8 cellular contexts compared by ENCODE assay signal in the genomic region with DNA sequence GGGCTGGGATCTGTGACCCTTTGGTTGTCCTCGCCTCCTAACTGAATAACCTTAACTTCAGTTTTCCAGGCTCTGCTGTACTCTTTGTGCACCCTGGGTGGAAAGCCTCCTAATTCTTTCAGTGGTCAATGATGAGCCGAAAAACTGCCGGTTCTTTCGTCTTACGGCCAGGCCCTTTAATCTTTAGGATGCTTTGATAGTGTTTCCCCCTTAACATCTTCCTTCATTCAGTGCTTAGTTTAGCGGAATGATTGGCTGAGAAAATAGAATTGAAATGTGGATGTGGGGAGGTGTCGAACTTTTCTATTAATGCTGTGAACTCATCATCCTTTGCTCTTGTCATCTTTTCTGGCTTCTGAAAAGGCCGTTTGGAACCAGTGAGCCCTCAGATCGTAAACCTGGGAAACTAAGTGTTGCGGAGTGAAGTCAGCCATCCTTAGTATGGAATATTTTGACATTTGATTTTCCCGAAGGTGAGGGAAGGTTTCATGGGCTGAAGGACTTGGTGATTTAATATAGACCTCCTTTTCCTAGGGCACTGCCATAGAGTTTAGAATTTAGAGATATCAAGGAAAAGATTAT.
A peak's percentile ranks its signal among the peaks of the same experiment; 100 is the strongest.
DNase-seq lines count a peak whose midpoint lies in the region; ATAC-seq and TF ChIP-seq lines count a peak whose summit lies in the region.

No MANE protein-coding gene starts in this region.

- H3K4me3 ChIP-seq in WERI-Rb-1 (ENCODE audit: low read depth, low read length) = peak overlapping the region; percentile 86
- peak overlapping the region; percentile 100 for H3K4me3 ChIP-seq in skeletal muscle cell (ENCODE audit: low read depth, low read length)

- no peaks in the 10 kb centered on the region for H3K9me3 ChIP-seq in WERI-Rb-1 (ENCODE audit: severe bottlenecking)

- peak; percentile 33 for DNase-seq in ACHN
- no peak for DNase-seq in WERI-Rb-1
- peak; percentile 10 for DNase-seq in germinal center (ENCODE audit: low spot score)
- no peak for DNase-seq in skeletal muscle cell (ENCODE audit: low read depth)
- DNase-seq in COLO668 (lab: John Stamatoyannopoulos, UW; ENCODE audit: unreplicated experiment) = no peak
- DNase-seq in NCI-H187 treated with DMSO at 0.1 percent for 48 hours (lab: John Stamatoyannopoulos, UW) = no peak
- no peak for DNase-seq in activated effector memory CD4-positive, alpha-beta T cell treated with anti-CD3 and anti-CD28 coated beads, Interleukin-2, amount 50 U/mL, for 16 hours

- H3K27ac ChIP-seq in WERI-Rb-1 = peak overlapping the region; percentile 98

- peaks cover 40% of the 10 kb centered on the region for H3K36me3 ChIP-seq in WERI-Rb-1

- in situ Hi-C loops in ACHN (cut with HindIII; ENCODE audit: low pct_ligation_motif_present, low pct_unique_long_range_greater_than_20kb, low sequenced_read_pairs) = no loop called here

- H3K27me3 ChIP-seq in WERI-Rb-1 (ENCODE audit: insufficient read depth, low read depth, severe bottlenecking) = no peaks in the 10 kb centered on the region

- ATAC-seq in GM21515 (IDR thresholded peaks at IDR 0.05; ENCODE audit: unreplicated experiment) = peak; percentile 2

- no peak for TF ChIP-seq CTCF in WERI-Rb-1 (IDR thresholded peaks at IDR 0.05; ENCODE audit: low read depth, low read length)

Comparison
In these comparisons a context has a peak if more than half of its experiments do, and no peak if none do; other contexts are left out.
1. DNase-seq: peak in ACHN (single experiment) and germinal center (single experiment); none in WERI-Rb-1 (single experiment), skeletal muscle cell (single experiment), COLO668 (single experiment), NCI-H187 treated with DMSO at 0.1 percent for 48 hours (single experiment) and activated effector memory CD4-positive, alpha-beta T cell treated with anti-CD3 and anti-CD28 coated beads, Interleukin-2, amount 50 U/mL, for 16 hours (single experiment).